2 cellular contexts compared by ENCODE assay signal in the genomic region with DNA sequence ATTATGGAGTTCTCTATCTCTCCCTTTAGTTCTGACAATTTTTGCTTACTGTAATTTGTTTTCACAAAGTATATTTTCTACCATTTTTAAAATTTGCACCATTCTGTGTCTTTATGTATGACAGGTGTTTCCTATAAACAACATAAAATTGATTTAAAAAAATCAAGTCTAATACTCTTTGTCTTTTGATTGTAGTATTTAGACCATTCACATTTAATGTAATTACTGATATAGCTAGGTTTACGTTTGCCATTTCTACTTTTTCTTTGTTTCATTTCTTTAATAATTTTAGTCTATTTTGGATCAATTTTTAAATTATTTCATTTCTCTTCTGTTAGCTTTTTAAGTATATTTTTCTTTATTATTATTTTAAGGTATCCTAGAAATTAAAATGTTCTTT.
A peak's percentile ranks its signal among the peaks of the same experiment; 100 is the strongest.
TF ChIP-seq lines count a peak whose summit lies in the region.

No MANE protein-coding gene starts in this region.

TF ChIP-seq in HEK293, 187 proteins besides CTCF, POLR2A, EP300 and RAD21:
- TF ChIP-seq ZNF175 (tag by site-specific recombination; IDR thresholded peaks at IDR 0.05): no peak
- peak; percentile 13 for TF ChIP-seq SETDB1 (IDR thresholded peaks at IDR 0.05; ENCODE audit: insufficient read length, low read length)
- TF ChIP-seq ZSCAN23 (tag by site-specific recombination; IDR thresholded peaks at IDR 0.05): no peak

TF ChIP-seq in K562, 482 proteins besides CTCF, POLR2A, EP300 and RAD21:
- TF ChIP-seq ZNF507 (tag; conservative IDR thresholded peaks at IDR 0.05) (peak; percentile 97), ZNF354B (CRISPR knock-in tag; IDR thresholded peaks at IDR 0.05) (peak; percentile 42; the same call in 1 of the 2 replicates)
- TF ChIP-seq, protein P1, sequence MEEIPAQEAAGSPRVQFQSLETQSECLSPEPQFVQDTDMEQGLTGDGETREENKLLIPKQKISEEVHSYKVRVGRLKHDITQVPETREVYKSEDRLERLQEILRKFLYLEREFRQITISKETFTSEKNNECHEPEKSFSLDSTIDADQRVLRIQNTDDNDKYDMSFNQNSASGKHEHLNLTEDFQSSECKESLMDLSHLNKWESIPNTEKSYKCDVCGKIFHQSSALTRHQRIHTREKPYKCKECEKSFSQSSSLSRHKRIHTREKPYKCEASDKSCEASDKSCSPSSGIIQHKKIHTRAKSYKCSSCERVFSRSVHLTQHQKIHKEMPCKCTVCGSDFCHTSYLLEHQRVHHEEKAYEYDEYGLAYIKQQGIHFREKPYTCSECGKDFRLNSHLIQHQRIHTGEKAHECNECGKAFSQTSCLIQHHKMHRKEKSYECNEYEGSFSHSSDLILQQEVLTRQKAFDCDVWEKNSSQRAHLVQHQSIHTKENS (CRISPR knock-in tag; IDR thresholded peaks at IDR 0.05): no peak
